29 cellular contexts compared by ENCODE assay signal in genomic region chr2:236874866-236875481, GRCh38.
DNase-seq lines count a peak whose midpoint lies in the region; ATAC-seq, FAIRE-seq and TF ChIP-seq lines count a peak whose summit lies in the region.
"Had no signal": no experiment of that assay in that cellular context is flagged by ENCODE, and none has a peak within 500 bp of the region (broad histone marks: within the 10 kb centered on the region; RNA-seq: fewer than 3 reads in every experiment).

No MANE protein-coding gene starts in this region.

- no peak overlapping the region for H2AFZ ChIP-seq in keratinocyte (ENCODE audit: control insufficient read depth, low read length)
- H2AFZ ChIP-seq: neural progenitor cell had no signal

- no peaks in the 10 kb centered on the region for H3K9me3 Mint-ChIP-seq in MCF 10A (ENCODE audit: unreplicated experiment)
- H3K9me3 Mint-ChIP-seq: activated naive CD8-positive, alpha-beta T cell treated with anti-CD3 and anti-CD28 coated beads for 36 hours; CD8-positive, alpha-beta T cell; memory B cell; neural progenitor cell had no signal

- 80 to 89% (median 83%) methylated on average over 3 of the region's 3 CpGs for WGBS in spleen, 5 donors
- WGBS in esophagus squamous epithelium, 2 donors, result 27 to 89% methylated on average over 2 to 3 of the region's 3 CpGs

- dilution Hi-C loops in keratinocyte (cut with MboI; ENCODE audit: extremely low pct_ligation_motif_present, low sequenced_read_pairs), result no loop called here

- no peaks in the 10 kb centered on the region for H3K79me2 ChIP-seq in keratinocyte (ENCODE audit: control insufficient read depth, insufficient read depth, low read length)

- intact Hi-C loops in MCF 10A (cut with micrococcal nuclease), result loop anchor here (10.0 kb wide), 2 partner anchors 100 to 160 kb away; no protein-coding TSS in a partner anchor
- intact Hi-C loops in breast epithelium (cut with DNase I; ENCODE audit: low total_unique reads), result no loop called here
- intact Hi-C loops in spleen (cut with DNase I; ENCODE audit: low total_unique reads), result no loop called here
- intact Hi-C loops in esophagus squamous epithelium (cut with DNase I), result no loop called here

- H3K36me3 Mint-ChIP-seq in MCF 10A (ENCODE audit: insufficient read depth, unreplicated experiment), result no peaks in the 10 kb centered on the region
- H3K36me3 Mint-ChIP-seq: activated naive CD8-positive, alpha-beta T cell treated with anti-CD3 and anti-CD28 coated beads for 36 hours; CD8-positive, alpha-beta T cell; memory B cell; neural progenitor cell had no signal

- no peaks in the 10 kb centered on the region for H3K9me3 ChIP-seq in breast epithelium
- no peaks in the 10 kb centered on the region for H3K9me3 ChIP-seq in SJCRH30 (replicated peaks)
- H3K9me3 ChIP-seq in keratinocyte (ENCODE audit: control insufficient read depth, low read depth, low read length), result no peaks in the 10 kb centered on the region
- no peaks in the 10 kb centered on the region for H3K9me3 ChIP-seq in spleen
- no peaks in the 10 kb centered on the region for H3K9me3 ChIP-seq in esophagus squamous epithelium
- H3K9me3 ChIP-seq: right lobe of liver, SJSA1, thyroid gland had no signal

- no peak for DNase-seq in MCF 10A (ENCODE audit: unreplicated experiment)
- DNase-seq in breast epithelium (ENCODE audit: low spot score in 2 of 2), result no peak
- DNase-seq in SJCRH30, result peak; percentile 49 to 66
- no peak for DNase-seq in keratinocyte (ENCODE audit: low read depth, low spot score)
- no peak for DNase-seq in spleen
- DNase-seq in DMS 273 treated with DMSO at 0.1 percent for 48 hours (lab: John Stamatoyannopoulos, UW), result no peak
- no peak for DNase-seq in esophagus squamous epithelium (lab: John Stamatoyannopoulos, UW)
- DNase-seq: activated CD4-positive, alpha-beta T cell treated with anti-CD3 and anti-CD28 coated beads for 4 hours; activated effector memory CD4-positive, alpha-beta T cell treated with anti-CD3 and anti-CD28 coated beads, Interleukin-2, amount 50 U/mL, for 16 hours; activated naive CD8-positive, alpha-beta T cell treated with anti-CD3 and anti-CD28 coated beads for 36 hours; activated T-cell treated with anti-CD3 and anti-CD28 coated beads, Interleukin-2, amount 50 U/mL, for 1 hour; AML-193; aorta; CD8-positive, alpha-beta T cell; cortex of kidney; foreskin melanocyte; H7; NCI-H2029 treated with DMSO at 0.1 percent for 48 hours; NCI-H774; stimulated activated CD4-positive, alpha-beta T cell treated with anti-CD3 and anti-CD28 coated beads, Interleukin-12 subunit alpha, Interleukin-12 subunit beta, amount 100 ng/mL, for 4 hours; stimulated activated CD4-positive, alpha-beta T cell treated with anti-CD3 and anti-CD28 coated beads, Interleukin-2, amount 100 ng/mL, for 48 hours; T-helper 9 cell had no signal

- H3K27ac Mint-ChIP-seq in MCF 10A (ENCODE audit: low read depth, unreplicated experiment), result peak overlapping the region; percentile 39
- H3K27ac Mint-ChIP-seq: activated naive CD8-positive, alpha-beta T cell treated with anti-CD3 and anti-CD28 coated beads for 36 hours; CD8-positive, alpha-beta T cell; memory B cell; neural progenitor cell had no signal

- H4K20me1 ChIP-seq in keratinocyte (ENCODE audit: control insufficient read depth, extremely low read depth, insufficient read depth, low read length), result no peaks in the 10 kb centered on the region

- H3K9ac ChIP-seq in keratinocyte (ENCODE audit: control insufficient read depth, extremely low read depth, insufficient read depth, low read length), result no peak overlapping the region
- H3K9ac ChIP-seq: neural progenitor cell had no signal

- CTCF ChIA-PET in MCF 10A (lab: Yijun Ruan, JAX), result no interaction called here

- H3K4me3 ChIP-seq in breast epithelium, result no peak overlapping the region
- H3K4me3 ChIP-seq in SJCRH30, result no peak overlapping the region
- no peak overlapping the region for H3K4me3 ChIP-seq in keratinocyte (ENCODE audit: control insufficient read depth in 2 of 3, extremely low read depth in 1 of 3, insufficient read depth in 2 of 3, low read depth in 1 of 3, low read length in 3 of 3)
- H3K4me3 ChIP-seq in spleen, result no peak overlapping the region
- H3K4me3 ChIP-seq in esophagus squamous epithelium, result no peak overlapping the region
- H3K4me3 ChIP-seq: GM12878, neural progenitor cell, right lobe of liver, SJSA1, thyroid gland had no signal

- H3K27me3 Mint-ChIP-seq in MCF 10A (ENCODE audit: insufficient read depth, unreplicated experiment), result no peaks in the 10 kb centered on the region

- no peak for TF ChIP-seq POLR2A in breast epithelium (IDR thresholded peaks at IDR 0.05)
- TF ChIP-seq POLR2A in spleen (IDR thresholded peaks at IDR 0.05), result no peak
- no peak for TF ChIP-seq POLR2A in esophagus squamous epithelium (IDR thresholded peaks at IDR 0.05)

- H3K4me2 ChIP-seq in keratinocyte (ENCODE audit: control insufficient read depth, extremely low read depth, insufficient read depth, low read depth, low read length), result peak overlapping the region; percentile 70
- H3K4me2 ChIP-seq: neural progenitor cell had no signal

- ATAC-seq in activated CD4-positive, CD25-positive, alpha-beta regulatory T cell treated with anti-CD3 and anti-CD28 coated beads, Interleukin-2, amount 50 U/mL, for 24 hours, result no peak
- ATAC-seq: CD8-positive, alpha-beta T cell; GM12878 had no signal

- H3K27ac ChIP-seq in breast epithelium (no peak overlapping the region), SJCRH30 (peak overlapping the region; percentile 100), keratinocyte (ENCODE audit: control insufficient read depth, insufficient read depth, low read length) (peak overlapping the region; percentile 59), spleen (peak overlapping the region in 5 of 8 donors; percentile 12 to 71 (median 54)), esophagus squamous epithelium (peak overlapping the region in 2 of 4 donors; percentile 78 to 80)
- H3K27ac ChIP-seq: neural progenitor cell, right lobe of liver, SJSA1, thyroid gland had no signal

- no peaks in the 10 kb centered on the region for H3K27me3 ChIP-seq in breast epithelium
- no peaks in the 10 kb centered on the region for H3K27me3 ChIP-seq in SJCRH30
- no peaks in the 10 kb centered on the region for H3K27me3 ChIP-seq in keratinocyte (ENCODE audit: control insufficient read depth, extremely low read depth, insufficient read depth, low read length)
- H3K27me3 ChIP-seq in spleen (replicated peaks in 1 of 7), result no peaks in the 10 kb centered on the region
- no peaks in the 10 kb centered on the region for H3K27me3 ChIP-seq in esophagus squamous epithelium
- H3K27me3 ChIP-seq: neural progenitor cell, right lobe of liver, SJSA1, thyroid gland had no signal

- POLR2A ChIA-PET in MCF 10A (lab: Yijun Ruan, JAX), result interaction anchor here (0.5 to 1.6 kb wide), 2 partner anchors 233 to 822 kb away, joined by 3 to 4 read pairs; no protein-coding TSS in a partner anchor

- TF ChIP-seq CTCF in MCF 10A (IDR thresholded peaks at IDR 0.05; ENCODE audit: unreplicated experiment) (no peak), breast epithelium (IDR thresholded peaks at IDR 0.05) (no peak), keratinocyte (optimal IDR thresholded peaks at IDR 0.05 in 1 of 3, IDR thresholded peaks at IDR 0.05 in 1 of 3, conservative IDR thresholded peaks at IDR 0.05 in 1 of 3; ENCODE audit: extremely low read depth in 1 of 3, insufficient read depth in 2 of 3, low read length in 3 of 3) (no peak), spleen (IDR thresholded peaks at IDR 0.05 in 8 of 11, conservative IDR thresholded peaks at IDR 0.05 in 3 of 11) (no peak), esophagus squamous epithelium (IDR thresholded peaks at IDR 0.05) (no peak)

- no peaks in the 10 kb centered on the region for H3K4me1 ChIP-seq in breast epithelium
- H3K4me1 ChIP-seq in SJCRH30, result peaks cover 77% of the 10 kb centered on the region
- H3K4me1 ChIP-seq in keratinocyte (ENCODE audit: control insufficient read depth, extremely low read depth, insufficient read depth, low read length), result peaks cover 57% of the 10 kb centered on the region
- H3K4me1 ChIP-seq in spleen, result peaks cover 0 to 29% (median 20%) of the 10 kb centered on the region in 6 donors
- H3K4me1 ChIP-seq in esophagus squamous epithelium, result peaks cover 5 to 33% (median 16%) of the 10 kb centered on the region in 3 donors
- H3K4me1 ChIP-seq: right lobe of liver had no signal

- H3K36me3 ChIP-seq in breast epithelium, result no peaks in the 10 kb centered on the region
- no peaks in the 10 kb centered on the region for H3K36me3 ChIP-seq in SJCRH30
- H3K36me3 ChIP-seq in keratinocyte (ENCODE audit: control insufficient read depth in 2 of 2, extremely low read depth in 1 of 2, insufficient read depth in 2 of 2, low read length in 2 of 2), result no peaks in the 10 kb centered on the region
- H3K36me3 ChIP-seq in spleen, result no peaks in the 10 kb centered on the region
- H3K36me3 ChIP-seq in esophagus squamous epithelium, result no peaks in the 10 kb centered on the region
- H3K36me3 ChIP-seq: neural progenitor cell, right lobe of liver, SJSA1, thyroid gland had no signal

- H3K4me3 Mint-ChIP-seq in MCF 10A (ENCODE audit: unreplicated experiment), result no peak overlapping the region
- H3K4me3 Mint-ChIP-seq: activated naive CD8-positive, alpha-beta T cell treated with anti-CD3 and anti-CD28 coated beads for 36 hours; CD8-positive, alpha-beta T cell; memory B cell; neural progenitor cell had no signal

- no TSS peak for BruUV-seq in MCF 10A (replicated peaks; lab: Mats Ljungman, UMichigan)

- H3K9me1 ChIP-seq in keratinocyte (ENCODE audit: control insufficient read depth, extremely low read depth, insufficient read depth, low read length), result peaks cover 2% of the 10 kb centered on the region

- peaks cover 29% of the 10 kb centered on the region for H3K4me1 Mint-ChIP-seq in MCF 10A (ENCODE audit: insufficient read depth, unreplicated experiment)

- FAIRE-seq in keratinocyte (lab: Jason Lieb, UNC), result peak; percentile 43
- FAIRE-seq: GM12878 had no signal

Comparison
In these comparisons a context has a peak if more than half of its experiments do, and no peak if none do; other contexts are left out.
1. DNase-seq: peak in SJCRH30 (2 of 2); none in MCF 10A (single experiment), breast epithelium (0 of 2), keratinocyte (single experiment), spleen (single experiment), DMS 273 treated with DMSO at 0.1 percent for 48 hours (single experiment) and esophagus squamous epithelium (single experiment).
2. H3K27ac ChIP-seq: peak in SJCRH30 (single experiment), keratinocyte (single experiment) and spleen (5 of 8); none in breast epithelium (0 of 2).